31 cellular contexts compared by ENCODE assay signal in genomic region chr3:169610888-169611291, GRCh38. TPM values are rescaled to one million over a fixed set of nuclear protein-coding genes. Genes with fewer than 3 reads are reported as not detected.
DNase-seq lines count a peak whose midpoint lies in the region; ATAC-seq lines count a peak whose summit lies in the region.
"Had no signal": no experiment of that assay in that cellular context is flagged by ENCODE, and none has a peak within 500 bp of the region (broad histone marks: within the 10 kb centered on the region; RNA-seq: fewer than 3 reads in every experiment).

No MANE protein-coding gene starts in this region.

- H3K4me2 ChIP-seq in BLaER1 treated with 17β-estradiol and CSF1 and Interleukin-3, amounts not matched to agents 10 nM and 100 nM = peak overlapping the region in 9 of 11 experiments; percentile 4 to 62 (median 42); a peak in 17 of 22 replicates
- H3K4me2 ChIP-seq: neural progenitor cell had no signal

- H3K4me3 ChIP-seq in BLaER1 treated with 17β-estradiol and CSF1 and Interleukin-3, amounts not matched to agents 10 nM and 100 nM = no peak overlapping the region
- H3K4me3 ChIP-seq: adrenal gland, neural progenitor cell, pancreas, suprapubic skin had no signal

- no peaks in the 10 kb centered on the region for H3K36me3 ChIP-seq in BLaER1 treated with 17β-estradiol and CSF1 and Interleukin-3, amounts not matched to agents 10 nM and 100 nM
- H3K36me3 ChIP-seq: adrenal gland, neural progenitor cell, pancreas, suprapubic skin had no signal

- DNase-seq in kidney tubule cell (ENCODE audit: low spot score) = peak; percentile 59
- no peak for DNase-seq in effector CD8-positive, alpha-beta T cell (lab: John Stamatoyannopoulos, UW)
- no peak for DNase-seq in dermis blood vessel endothelial cell
- DNase-seq in NCI-H2081 (lab: John Stamatoyannopoulos, UW) = no peak
- no peak for DNase-seq in OCI-M1 (lab: John Stamatoyannopoulos, UW)
- DNase-seq: activated CD4-positive, alpha-beta memory T cell treated with anti-CD3 and anti-CD28 coated beads for 36 hours; activated CD4-positive, CD25-positive, alpha-beta regulatory T cell treated with anti-CD3 and anti-CD28 coated beads, Interleukin-2, amount 50 U/mL, for 72 hours; activated naive CD4-positive, alpha-beta T cell treated with Interleukin-2 at 50 U/mL for 16 hours; activated T-cell treated with anti-CD3 and anti-CD28 coated beads, Interleukin-2, amount 50 U/mL, for 72 hours; adrenal gland; CD4-positive, alpha-beta memory T cell; central memory CD4-positive, alpha-beta T cell; cortex of kidney; EL; GOT3; islet precursor cell; left ventricle myocardium superior; NCI-H1092 treated with DMSO at 0.1 percent for 48 hours; NCI-H187; NCI-H524; pancreas; PC-3; retina; Right ventricle myocardium superior; stimulated activated naive CD4-positive, alpha-beta T cell treated with Interleukin-2 at 50 U/mL for 16 hours; T-helper 2 cell had no signal

- 0 out of 22 replicates have a peak overlapping the region, but pooled peaks of 1 of the 11 experiments have one; percentile 15 for H3K27ac ChIP-seq in BLaER1 treated with 17β-estradiol and CSF1 and Interleukin-3, amounts not matched to agents 10 nM and 100 nM
- H3K27ac ChIP-seq: adrenal gland, neural progenitor cell, pancreas, suprapubic skin had no signal

- no peaks in the 10 kb centered on the region for H4K20me1 ChIP-seq in BLaER1 treated with 17β-estradiol and CSF1 and Interleukin-3, amounts not matched to agents 10 nM and 100 nM

- ATAC-seq in GM19463 (IDR thresholded peaks at IDR 0.05; ENCODE audit: unreplicated experiment) (peak; percentile 43), HG03378 (IDR thresholded peaks at IDR 0.05; ENCODE audit: unreplicated experiment) (peak; percentile 70)
- ATAC-seq: activated T-cell treated with anti-CD3 and anti-CD28 coated beads, Interleukin-2, amount 50 U/mL, for 72 hours; left ventricle myocardium superior; pancreas; PC-3 had no signal

- no peaks in the 10 kb centered on the region for H3K9me3 ChIP-seq in BLaER1 treated with 17β-estradiol and CSF1 and Interleukin-3, amounts not matched to agents 10 nM and 100 nM (replicated peaks in 1 of 11)
- H3K9me3 ChIP-seq: adrenal gland, pancreas, suprapubic skin had no signal

- peaks cover 0 to 53% (median 31%) of the 10 kb centered on the region in 10 experiments; a peak in 13 of 20 replicates for H3K4me1 ChIP-seq in BLaER1 treated with 17β-estradiol and CSF1 and Interleukin-3, amounts not matched to agents 10 nM and 100 nM
- H3K4me1 ChIP-seq: adrenal gland, suprapubic skin had no signal

- H3K27me3 ChIP-seq in BLaER1 treated with 17β-estradiol and CSF1 and Interleukin-3, amounts not matched to agents 10 nM and 100 nM = no peaks in the 10 kb centered on the region
- H3K27me3 ChIP-seq: adrenal gland, neural progenitor cell, pancreas had no signal

- no peak overlapping the region for H3K9ac ChIP-seq in BLaER1 treated with 17β-estradiol and CSF1 and Interleukin-3, amounts not matched to agents 10 nM and 100 nM
- H3K9ac ChIP-seq: neural progenitor cell had no signal

RNA-seq across cellular contexts. Expression of gene MECOM, which starts 52.6 kb away (rescaled TPM):
- 54.3 and 76.4 TPM in 2 replicates for total RNA-seq in dermis blood vessel endothelial cell
- total RNA-seq: activated CD4-positive, alpha-beta memory T cell treated with anti-CD3 and anti-CD28 coated beads for 36 hours; activated T-cell treated with anti-CD3 and anti-CD28 coated beads, Interleukin-2, amount 50 U/mL, for 72 hours; CD4-positive, alpha-beta memory T cell had no signal
